Comparison of ENCODE assay signal across 1 cellular context in genomic region chr3:33440578-33441321, GRCh38.
TF ChIP-seq lines count a peak whose summit lies in the region.

No MANE protein-coding gene starts in this region.

TF ChIP-seq in K562, 482 proteins besides CTCF, POLR2A, EP300 and RAD21 (continued from another document and continues in another):
- TF ChIP-seq ZNF445 (CRISPR knock-in tag; IDR thresholded peaks at IDR 0.05; ENCODE audit: low read depth): peak; percentile 14; the same call in 1 of the 2 replicates
- TF ChIP-seq RBBP5 (IDR thresholded peaks at IDR 0.05; ENCODE audit: borderline replicate concordance, insufficient read depth, low read length, poor library complexity, severe bottlenecking): peak; percentile 47
- TF ChIP-seq DLX4 (CRISPR knock-in tag; IDR thresholded peaks at IDR 0.05): no peak
- TF ChIP-seq IRF2 (CRISPR knock-in tag; IDR thresholded peaks at IDR 0.05): no peak
- TF ChIP-seq WHSC1 (IDR thresholded peaks at IDR 0.05; ENCODE audit: low read length): no peak
- TF ChIP-seq RFX7 (CRISPR knock-in tag; IDR thresholded peaks at IDR 0.05): no peak
- no peak for TF ChIP-seq CTCFL (IDR thresholded peaks at IDR 0.05; ENCODE audit: borderline replicate concordance, insufficient read depth, low read depth, low read length, poor library complexity, severe bottlenecking)
- TF ChIP-seq HDAC2 (IDR thresholded peaks at IDR 0.05): peak; percentile 46; the same call in 1 of the 2 replicates
- TF ChIP-seq TAF7 (tag; IDR thresholded peaks at IDR 0.05): peak; percentile 86
- no peak for TF ChIP-seq ZNF830 (CRISPR knock-in tag; IDR thresholded peaks at IDR 0.05)
- peak in 1 of 2 experiments; percentile 32; a peak in 1 of 4 replicates for TF ChIP-seq SIN3A (IDR thresholded peaks at IDR 0.05; ENCODE audit: borderline replicate concordance in 2 of 2, control insufficient read depth in 1 of 2, low read depth in 2 of 2, low read length in 2 of 2)
- TF ChIP-seq ZBTB8A (IDR thresholded peaks at IDR 0.05; ENCODE audit: partially characterized antibody): no peak
- TF ChIP-seq ZBTB11 (CRISPR knock-in tag; IDR thresholded peaks at IDR 0.05): peak in 2 of 3 experiments; percentile 33 to 86; a peak in 2 of 6 replicates
- TF ChIP-seq BACH1 (tag; IDR thresholded peaks at IDR 0.05): no peak
- no peak for TF ChIP-seq TCF15 (CRISPR knock-in tag; IDR thresholded peaks at IDR 0.05)
- no peak for TF ChIP-seq ZC3H11A (IDR thresholded peaks at IDR 0.05; ENCODE audit: low read depth, low read length)
- TF ChIP-seq SMAD2 (IDR thresholded peaks at IDR 0.05; ENCODE audit: low read depth, low read length): no peak
- TF ChIP-seq ZNF639 (CRISPR knock-in tag; conservative IDR thresholded peaks at IDR 0.05 in 1 of 2, IDR thresholded peaks at IDR 0.05 in 1 of 2): no peak
- TF ChIP-seq ZNF184 (CRISPR knock-in tag; IDR thresholded peaks at IDR 0.05): no peak
- TF ChIP-seq MTF1 (CRISPR knock-in tag; IDR thresholded peaks at IDR 0.05; ENCODE audit: borderline replicate concordance): no peak
- 0 out of 2 replicates have a peak, but pooled peaks have one; percentile 36 for TF ChIP-seq ZNF24 (IDR thresholded peaks at IDR 0.05)
- TF ChIP-seq NFIC (IDR thresholded peaks at IDR 0.05): no peak
- TF ChIP-seq ZNF511 (CRISPR knock-in tag; IDR thresholded peaks at IDR 0.05): peak; percentile 83; the same call in 1 of the 2 replicates
- peak in 1 of 2 experiments; percentile 59; a peak in 1 of 4 replicates for TF ChIP-seq ARNT (IDR thresholded peaks at IDR 0.05)
- no peak for TF ChIP-seq ZNF253 (CRISPR knock-in tag; conservative IDR thresholded peaks at IDR 0.05)
- no peak for TF ChIP-seq ZNF224 (CRISPR knock-in tag; IDR thresholded peaks at IDR 0.05)
- TF ChIP-seq ZNF384 (IDR thresholded peaks at IDR 0.05; ENCODE audit: low read depth, low read length): no peak
- TF ChIP-seq SP1 (CRISPR knock-in tag; IDR thresholded peaks at IDR 0.05): peak; percentile 89
- no peak for TF ChIP-seq HNRNPK (IDR thresholded peaks at IDR 0.05; ENCODE audit: low read depth, low read length, poor library complexity, severe bottlenecking)
- no peak for TF ChIP-seq TSHZ1 (CRISPR knock-in tag; IDR thresholded peaks at IDR 0.05)
- peak; percentile 14 to 36; a peak in 1 of 4 replicates for TF ChIP-seq UBTF (IDR thresholded peaks at IDR 0.05; ENCODE audit: borderline replicate concordance in 1 of 2, low read depth in 2 of 2, low read length in 2 of 2)
- peak; percentile 94 for TF ChIP-seq SPI1 (IDR thresholded peaks at IDR 0.05; ENCODE audit: borderline replicate concordance, low read depth, low read length)
- TF ChIP-seq SRF (CRISPR knock-in tag; IDR thresholded peaks at IDR 0.05): peak in 1 of 2 experiments; percentile 22; a peak in 2 of 4 replicates
- TF ChIP-seq MAFG (tag; conservative IDR thresholded peaks at IDR 0.05): 0 out of 2 replicates have a peak, but pooled peaks have one; percentile 18
- peak; percentile 54; the same call in 1 of the 2 replicates for TF ChIP-seq ETS1 (conservative IDR thresholded peaks at IDR 0.05; ENCODE audit: control insufficient read depth, low read depth, low read length)
- no peak for TF ChIP-seq ZNF280A (IDR thresholded peaks at IDR 0.05; ENCODE audit: low read depth, partially characterized antibody)
- peak; percentile 65; the same call in 1 of the 2 replicates for TF ChIP-seq E2F1 (CRISPR knock-in tag; IDR thresholded peaks at IDR 0.05)
- peak; percentile 76 for TF ChIP-seq SP2 (IDR thresholded peaks at IDR 0.05; ENCODE audit: extremely low read depth, low read depth, low read length, poor library complexity, severe bottlenecking)
- no peak for TF ChIP-seq ZNF644 (tag; IDR thresholded peaks at IDR 0.05; ENCODE audit: low read depth)
- TF ChIP-seq SIN3B (IDR thresholded peaks at IDR 0.05; ENCODE audit: low read depth): peak; percentile 71
- peak; percentile 78; the same call in 1 of the 2 replicates for TF ChIP-seq POLR2AphosphoS2 (IDR thresholded peaks at IDR 0.05; ENCODE audit: low read length)
- TF ChIP-seq ZNF408 (CRISPR knock-in tag; IDR thresholded peaks at IDR 0.05; ENCODE audit: low read depth): no peak
- TF ChIP-seq EZH2 (IDR thresholded peaks at IDR 0.05; ENCODE audit: borderline replicate concordance, low read depth, low read length): no peak
